12 cellular contexts compared by ENCODE assay signal in genomic region chr3:188165596-188165995, GRCh38. TPM values are rescaled to one million over a fixed set of nuclear protein-coding genes. Genes with fewer than 3 reads are reported as not detected.
DNase-seq lines count a peak whose midpoint lies in the region; ATAC-seq, FAIRE-seq and TF ChIP-seq lines count a peak whose summit lies in the region.
"Had no signal": no experiment of that assay in that cellular context is flagged by ENCODE, and none has a peak within 500 bp of the region (broad histone marks: within the 10 kb centered on the region; RNA-seq: fewer than 3 reads in every experiment).

No MANE protein-coding gene starts in this region.

- H3K4me2 ChIP-seq in A549, result peak overlapping the region; percentile 70

- TF ChIP-seq RAD21 in A549 (conservative IDR thresholded peaks at IDR 0.05 in 1 of 2, IDR thresholded peaks at IDR 0.05 in 1 of 2), result no peak

- H3K36me3 ChIP-seq in HEK293 (ENCODE audit: control insufficient read depth in 2 of 2, insufficient read depth in 1 of 2, low read length in 2 of 2) (no peaks in the 10 kb centered on the region), muscle layer of colon (ENCODE audit: insufficient read depth, low read length) (no peaks in the 10 kb centered on the region), vagina (no peaks in the 10 kb centered on the region)
- H3K36me3 ChIP-seq: suprapubic skin had no signal

- 16% methylated on average over 9 of the region's 9 CpGs for WGBS in A549 (ENCODE audit: missing lambda C conversion rate)

- intact Hi-C loops in vagina (cut with DNase I) (no loop called here), sciatic nerve (cut with DNase I) (no loop called here)

- H3K27ac ChIP-seq in A549 (peak overlapping the region; percentile 69 to 81), HEK293 (ENCODE audit: extremely low read depth, low read depth, low read length) (no peak overlapping the region), muscle layer of colon (ENCODE audit: low read depth, low read length) (no peak overlapping the region), vagina (no peak overlapping the region)
- H3K27ac ChIP-seq: suprapubic skin had no signal

- no peak for FAIRE-seq in A549 (lab: Jason Lieb, UNC)
- no peak for FAIRE-seq in GM12891 (lab: Jason Lieb, UNC)
- FAIRE-seq: bronchial epithelial cell had no signal

- H3K27me3 ChIP-seq in muscle layer of colon (ENCODE audit: control insufficient read depth in 1 of 2, insufficient read depth in 2 of 2, low read length in 2 of 2) (no peaks in the 10 kb centered on the region), vagina (no peaks in the 10 kb centered on the region)
- H3K27me3 ChIP-seq: suprapubic skin had no signal

- H3K9me3 ChIP-seq in A549, result no peaks in the 10 kb centered on the region
- H3K9me3 ChIP-seq in HEK293 (ENCODE audit: control insufficient read depth, insufficient read depth, low read depth, low read length), result no peaks in the 10 kb centered on the region
- no peaks in the 10 kb centered on the region for H3K9me3 ChIP-seq in muscle layer of colon (ENCODE audit: low read length)
- no peaks in the 10 kb centered on the region for H3K9me3 ChIP-seq in vagina
- H3K9me3 ChIP-seq: suprapubic skin had no signal

- POLR2A ChIA-PET in A549 (lab: Yijun Ruan, JAX) (interaction anchor here (1.4 kb wide), 1 partner anchor 12 kb away, joined by 3 read pairs; the partner anchor contains the start of gene LPP), HEK293 (lab: Yijun Ruan, JAX) (no interaction called here)

- no peak for TF ChIP-seq EP300 in A549 (IDR thresholded peaks at IDR 0.05)

- ATAC-seq in A549 (peak; percentile 67 to 69), sciatic nerve (no peak), GM19452 (IDR thresholded peaks at IDR 0.05; ENCODE audit: unreplicated experiment) (no peak)

- H3K4me1 ChIP-seq in A549 (peaks cover 87% of the 10 kb centered on the region), HEK293 (ENCODE audit: control insufficient read depth, insufficient read depth, low read length) (no peaks in the 10 kb centered on the region), muscle layer of colon (ENCODE audit: insufficient read depth, low read length) (peaks cover 58% of the 10 kb centered on the region), vagina (peaks cover 52% of the 10 kb centered on the region)

- DNase-seq in A549 (ENCODE audit: low read depth in 1 of 2, low spot score in 1 of 2), result peak in 1 of 2 experiments; percentile 51
- peak; percentile 28 for DNase-seq in activated naive CD4-positive, alpha-beta T cell treated with anti-CD3 and anti-CD28 coated beads, Interleukin-2, amount 50 U/mL, for 16 hours
- DNase-seq in vagina (ENCODE audit: extremely low spot score in 2 of 2), result no peak
- no peak for DNase-seq in GM12891 (ENCODE audit: insufficient read length, low spot score)
- no peak for DNase-seq in sciatic nerve (ENCODE audit: low spot score)
- DNase-seq: NCI-H226, SHP77 treated with DMSO at 0.1 percent for 48 hours had no signal

- H3K9ac ChIP-seq in muscle layer of colon (ENCODE audit: low read length), result peak overlapping the region; percentile 13

- H3K4me3 ChIP-seq in A549 (no peak overlapping the region), HEK293 (ENCODE audit: low read depth, low read length) (no peak overlapping the region), muscle layer of colon (ENCODE audit: low read depth in 1 of 2, low read length in 2 of 2) (no peak overlapping the region), vagina (no peak overlapping the region)
- H3K4me3 ChIP-seq: suprapubic skin had no signal

- TF ChIP-seq CTCF in A549 (IDR thresholded peaks at IDR 0.05) (no peak), HEK293 (tag by site-specific recombination; IDR thresholded peaks at IDR 0.05) (no peak), vagina (IDR thresholded peaks at IDR 0.05) (no peak)

- CTCF ChIA-PET in A549 (lab: Yijun Ruan, JAX), result interaction anchor here (1.6 kb wide), 1 partner anchor 425 kb away, joined by 7 read pairs; no protein-coding TSS in a partner anchor
- CTCF ChIA-PET in HEK293 (lab: Yijun Ruan, JAX), result no interaction called here

- TF ChIP-seq POLR2A in A549 (IDR thresholded peaks at IDR 0.05; ENCODE audit: low read length), result no peak
- no peak for TF ChIP-seq POLR2A in vagina (IDR thresholded peaks at IDR 0.05)
- TF ChIP-seq POLR2A in GM12891 (IDR thresholded peaks at IDR 0.05; ENCODE audit: low read depth, low read length), result no peak

TF ChIP-seq in A549, 52 proteins besides CTCF, POLR2A, EP300 and RAD21:
- no peak for TF ChIP-seq FOSL2 (IDR thresholded peaks at IDR 0.05)
- TF ChIP-seq FOSL2 (CRISPR knock-in tag; IDR thresholded peaks at IDR 0.05), result peak; percentile 39
- 0 out of 2 replicates have a peak, but pooled peaks have one; percentile 16 for TF ChIP-seq BHLHE40 (IDR thresholded peaks at IDR 0.05; ENCODE audit: low read depth, low read length)
- no peak for TF ChIP-seq KDM5A (IDR thresholded peaks at IDR 0.05)

TF ChIP-seq in HEK293, 187 proteins besides CTCF, POLR2A, EP300 and RAD21:
- TF ChIP-seq ZBTB8A (tag by site-specific recombination; IDR thresholded peaks at IDR 0.05), result no peak
- 0 out of 2 replicates have a peak, but pooled peaks have one; percentile 45 for TF ChIP-seq ZNF600 (tag by site-specific recombination; IDR thresholded peaks at IDR 0.05)

TF ChIP-seq in GM12891, 5 proteins besides CTCF, POLR2A, EP300 and RAD21:
- no peak for TF ChIP-seq SPI1 (IDR thresholded peaks at IDR 0.05; ENCODE audit: low read depth, low read length)
- TF ChIP-seq PAX5 (IDR thresholded peaks at IDR 0.05; ENCODE audit: insufficient read depth, low read length, severe bottlenecking), result no peak
- no peak for TF ChIP-seq TAF1 (IDR thresholded peaks at IDR 0.05; ENCODE audit: low read depth, low read length)

RNA-seq across cellular contexts. Expression of gene LPP, which starts 11.6 kb away (rescaled TPM):
- polyA plus RNA-seq in A549 (2011; rRNA removed), result 30.4 and 30.8 TPM in 2 replicates
- polyA plus RNA-seq in A549 (2012; cell fraction: cytosol; rRNA removed), result 3.4 and 5.3 TPM in 2 replicates
- polyA plus RNA-seq in A549 (2012; cell fraction: nucleus; rRNA removed), result 11.9 and 13.1 TPM in 2 replicates
- 11.0 to 14.9 TPM (median 12.2 TPM) in 3 replicates for polyA plus RNA-seq in A549 (2017; fragmentation: RNase III; extraction: RNeasy Plus Mini Kit Qiagen cat#74134 plus additional on column Dnase treatment)
- 405 and 592 TPM in 2 replicates for polyA minus RNA-seq in A549 (2011; rRNA and poly(A)+ RNA removed)
- 248 TPM for total RNA-seq in vagina
- polyA plus RNA-seq in GM12891 (2012; ENCODE audit: low read depth, missing spikeins), result 0.22 TPM
- total RNA-seq in sciatic nerve, result 231 TPM

Comparison
In these comparisons a context has a peak if more than half of its experiments do, and no peak if none do; other contexts are left out.
1. ATAC-seq: peak in A549 (2 of 2); none in sciatic nerve (single experiment) and GM19452 (single experiment).
2. H3K27ac ChIP-seq: peak in A549 (2 of 2); none in HEK293 (single experiment), muscle layer of colon (single experiment) and vagina (single experiment).